Comparison of ENCODE assay signal across 8 cellular contexts in the genomic region with DNA sequence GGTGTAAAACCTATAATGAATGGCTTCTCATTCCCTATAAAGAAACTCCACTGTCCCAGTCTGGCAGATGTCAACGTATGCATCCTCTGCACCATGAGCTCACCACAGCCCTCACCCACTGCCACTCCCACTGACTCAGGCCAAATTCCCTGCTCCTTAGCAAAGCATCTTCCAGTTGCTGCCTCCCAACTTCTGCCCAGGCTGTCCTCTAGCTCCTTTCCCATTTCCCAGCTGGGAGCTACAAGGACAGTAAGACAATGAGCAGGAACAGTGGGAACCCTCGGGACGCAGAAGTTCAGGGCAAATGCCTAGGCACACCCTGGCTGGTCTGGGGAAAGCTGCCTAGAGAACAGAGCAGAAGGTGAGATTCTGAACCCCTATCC. TPM values are rescaled to one million over a fixed set of nuclear protein-coding genes. Genes with fewer than 3 reads are reported as not detected.
DNase-seq lines count a peak whose midpoint lies in the region; ATAC-seq and TF ChIP-seq lines count a peak whose summit lies in the region.

No MANE protein-coding gene starts in this region.

- CTCF ChIA-PET in AG04449 (lab: Yijun Ruan, JAX): interaction anchor here (0.6 to 13.4 kb wide), 6 partner anchors 8 to 312 kb away, joined by 5 to 181 read pairs (median 8); no protein-coding TSS in a partner anchor

- H3K27me3 ChIP-seq in HUES48 (ENCODE audit: control insufficient read depth, insufficient read depth, low read length): no peaks in the 10 kb centered on the region
- H3K27me3 ChIP-seq in ascending aorta: no peaks in the 10 kb centered on the region

- H3K9me3 Mint-ChIP-seq in stimulated activated naive CD8-positive, alpha-beta T cell treated with anti-CD3 and anti-CD28 coated beads, Interleukin-15, amount 100 ng/mL, for 72 hours: no peaks in the 10 kb centered on the region

- POLR2A ChIA-PET in AG04449 (lab: Yijun Ruan, JAX): interaction anchor here (1.0 to 1.9 kb wide), 6 partner anchors 12 to 127 kb away, joined by 4 to 8 read pairs (median 6); a partner anchor contains a TSS

- H3K4me3 Mint-ChIP-seq in stimulated activated naive CD8-positive, alpha-beta T cell treated with anti-CD3 and anti-CD28 coated beads, Interleukin-15, amount 100 ng/mL, for 72 hours: peak overlapping the region; percentile 98 to 100

- no peak overlapping the region for H3K27ac ChIP-seq in HUES48 (ENCODE audit: low read depth, low read length)
- H3K27ac ChIP-seq in ascending aorta: peak overlapping the region; percentile 69

- H3K4me3 ChIP-seq in AG04449 (ENCODE audit: low read depth, low read length) (peak overlapping the region; percentile 83), HUES48 (ENCODE audit: low read depth, low read length) (peak overlapping the region; percentile 78), ascending aorta (peak overlapping the region; percentile 79 to 80)

- no peak for ATAC-seq in stimulated activated naive CD8-positive, alpha-beta T cell treated with anti-CD3 and anti-CD28 coated beads, Interleukin-15, amount 100 ng/mL, for 72 hours
- no peak for ATAC-seq in GM21526 (IDR thresholded peaks at IDR 0.05; ENCODE audit: low FRiP score, unreplicated experiment)

- no peak for TF ChIP-seq CTCF in AG04449 (IDR thresholded peaks at IDR 0.05; ENCODE audit: insufficient read depth, low read length, missing control alignments)
- TF ChIP-seq CTCF in ascending aorta (IDR thresholded peaks at IDR 0.05): no peak

- H3K36me3 ChIP-seq in HUES48 (ENCODE audit: control insufficient read depth, insufficient read depth, low read length): peaks cover 43% of the 10 kb centered on the region
- peaks cover 36 to 40% of the 10 kb centered on the region in 2 donors for H3K36me3 ChIP-seq in ascending aorta

- DNase-seq in AG04449 (ENCODE audit: low read depth, low spot score) (no peak), ascending aorta (ENCODE audit: low spot score in 2 of 2) (no peak), iris pigment epithelial cell (ENCODE audit: low read depth) (peak; percentile 76)
- no peak for DNase-seq in stimulated activated naive CD8-positive, alpha-beta T cell treated with anti-CD3 and anti-CD28 coated beads, Interleukin-15, amount 100 ng/mL, for 72 hours
- DNase-seq in effector CD8-positive, alpha-beta T cell (lab: John Stamatoyannopoulos, UW): no peak
- no peak for DNase-seq in stimulated activated CD4-positive, alpha-beta T cell treated with anti-CD3 and anti-CD28 coated beads, Interleukin-4, amount 100 ng/mL, for 24 hours

- no peaks in the 10 kb centered on the region for H3K9me3 ChIP-seq in HUES48 (ENCODE audit: control insufficient read depth, insufficient read depth, low read length)
- H3K9me3 ChIP-seq in ascending aorta: no peaks in the 10 kb centered on the region

- intact Hi-C loops in ascending aorta (cut with DNase I): loop anchor here (5.0 kb wide), 1 partner anchor 39 kb away; a partner anchor contains a TSS

- peak overlapping the region; percentile 56 for H3K9ac ChIP-seq in HUES48 (ENCODE audit: low read depth, low read length)

- H3K4me1 ChIP-seq in HUES48 (ENCODE audit: control insufficient read depth, insufficient read depth, low read length) (peaks cover 3% of the 10 kb centered on the region; the same call in 1 of the 2 replicates), ascending aorta (peaks cover 0 to 8% of the 10 kb centered on the region in 2 donors)

- no peaks in the 10 kb centered on the region for H3K27me3 Mint-ChIP-seq in stimulated activated naive CD8-positive, alpha-beta T cell treated with anti-CD3 and anti-CD28 coated beads, Interleukin-15, amount 100 ng/mL, for 72 hours

- H3K27ac Mint-ChIP-seq in stimulated activated naive CD8-positive, alpha-beta T cell treated with anti-CD3 and anti-CD28 coated beads, Interleukin-15, amount 100 ng/mL, for 72 hours: peak overlapping the region; percentile 42 to 99

- peaks cover 15% of the 10 kb centered on the region for H3K4me1 Mint-ChIP-seq in stimulated activated naive CD8-positive, alpha-beta T cell treated with anti-CD3 and anti-CD28 coated beads, Interleukin-15, amount 100 ng/mL, for 72 hours

RNA-seq across cellular contexts. Expression of a gene that starts 9.1 kb away (rescaled TPM):
- 85.4 TPM for total RNA-seq in ascending aorta

RNA-seq across cellular contexts. Expression of a gene that starts 13.7 kb away (rescaled TPM):
- 156 TPM for total RNA-seq in ascending aorta

RNA-seq across cellular contexts. Expression of a gene that starts 14.5 kb away (rescaled TPM):
- 220 TPM for total RNA-seq in ascending aorta

RNA-seq across cellular contexts. Expression of a gene that starts 26.3 kb away (rescaled TPM):
- total RNA-seq in ascending aorta: 5.4 TPM

RNA-seq across cellular contexts. Expression of a gene that starts 26.7 kb away (rescaled TPM):
- 50.0 TPM for total RNA-seq in ascending aorta
